Comparison of ENCODE assay signal across 16 cellular contexts in the genomic region with DNA sequence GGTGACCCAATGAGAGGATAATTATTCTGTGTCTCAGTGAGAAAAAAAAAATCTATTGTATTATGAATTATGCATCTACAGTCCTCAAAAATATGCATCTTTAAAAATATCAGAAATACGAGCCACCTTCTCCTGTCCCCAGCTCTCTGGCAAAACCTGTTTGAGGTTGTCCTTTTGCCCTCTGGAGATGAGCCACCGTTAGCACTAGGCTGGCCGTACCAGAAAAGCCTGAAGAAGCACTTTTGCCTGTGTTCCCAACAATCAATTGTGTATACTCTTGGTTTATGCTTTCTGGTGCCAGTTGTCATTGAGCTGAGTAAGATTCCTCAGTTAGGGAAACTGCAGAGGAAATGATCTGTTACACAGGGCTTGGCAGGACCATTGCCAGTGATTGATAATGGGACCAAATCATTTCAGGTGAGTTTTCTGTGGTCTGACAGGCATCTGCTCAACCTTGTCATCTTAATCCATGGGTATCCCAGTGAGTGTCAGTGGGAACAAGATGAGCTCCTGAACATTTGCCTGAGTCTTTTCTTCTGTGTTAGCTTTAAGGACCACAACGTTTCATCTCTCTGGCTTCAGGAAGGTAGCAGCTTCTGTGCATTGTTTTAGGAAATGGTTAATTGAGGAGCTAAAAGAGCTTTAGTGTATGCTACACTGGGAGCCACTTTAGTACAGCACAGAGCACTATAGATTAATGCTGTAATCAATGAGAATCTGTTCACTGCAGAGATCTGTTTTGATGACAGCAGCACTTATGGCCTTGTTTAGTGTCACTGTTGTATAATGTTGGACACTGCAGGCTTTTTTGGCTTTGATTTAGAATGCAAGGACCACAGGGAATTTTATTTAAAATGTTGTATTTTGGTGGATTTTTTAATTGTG.
DNase-seq lines count a peak whose midpoint lies in the region; ATAC-seq, FAIRE-seq and TF ChIP-seq lines count a peak whose summit lies in the region.
"Had no signal": no experiment of that assay in that cellular context is flagged by ENCODE, and none has a peak within 500 bp of the region (broad histone marks: within the 10 kb centered on the region; RNA-seq: fewer than 3 reads in every experiment).

No MANE protein-coding gene starts in this region.

- TF ChIP-seq CTCF in 22Rv1 (IDR thresholded peaks at IDR 0.05): no peak
- TF ChIP-seq CTCF in endothelial cell of umbilical vein (IDR thresholded peaks at IDR 0.05; ENCODE audit: extremely low read depth in 1 of 2, insufficient read depth in 1 of 2, low read depth in 1 of 2, low read length in 2 of 2): no peak
- TF ChIP-seq CTCF in Peyer's patch (IDR thresholded peaks at IDR 0.05): no peak

- POLR2A ChIA-PET in endothelial cell of umbilical vein (lab: Charles Lee): no interaction called here

- no peak overlapping the region for H2AFZ ChIP-seq in endothelial cell of umbilical vein (ENCODE audit: low read depth, low read length)

- dilution Hi-C loops in endothelial cell of umbilical vein (cut with MboI; ENCODE audit: extremely low pct_ligation_motif_present, low sequenced_read_pairs): no loop called here

- no peak for TF ChIP-seq POLR2A in endothelial cell of umbilical vein (IDR thresholded peaks at IDR 0.05; ENCODE audit: low read depth, low read length)
- no peak for TF ChIP-seq POLR2A in Peyer's patch (IDR thresholded peaks at IDR 0.05)

- no peaks in the 10 kb centered on the region for H3K36me3 ChIP-seq in endothelial cell of umbilical vein (ENCODE audit: control insufficient read depth in 2 of 2, extremely low read depth in 1 of 2, insufficient read depth in 2 of 2, low read length in 2 of 2)
- no peaks in the 10 kb centered on the region for H3K36me3 ChIP-seq in Peyer's patch
- H3K36me3 ChIP-seq: thyroid gland had no signal

- H3K79me2 ChIP-seq in endothelial cell of umbilical vein (ENCODE audit: control insufficient read depth, insufficient read depth, low read length): no peaks in the 10 kb centered on the region

- intact Hi-C loops in endothelial cell of umbilical vein (cut with micrococcal nuclease): loop anchor here (5.0 kb wide), 1 partner anchor 324 kb away; no protein-coding TSS in a partner anchor

- ATAC-seq in GM19035 (IDR thresholded peaks at IDR 0.05; ENCODE audit: unreplicated experiment): no peak
- ATAC-seq: naive thymus-derived CD4-positive, alpha-beta T cell had no signal

- in situ Hi-C loops in G401 (cut with HindIII; ENCODE audit: low sequenced_read_pairs): no loop called here

- no peaks in the 10 kb centered on the region for H3K9me1 ChIP-seq in endothelial cell of umbilical vein (replicated peaks; ENCODE audit: control insufficient read depth, extremely low read depth, insufficient read depth, low read length)

- peak; percentile 50 for FAIRE-seq in endothelial cell of umbilical vein (lab: Jason Lieb, UNC)
- FAIRE-seq: H1, islet of Langerhans had no signal

- CTCF ChIA-PET in endothelial cell of umbilical vein (lab: Charles Lee): no interaction called here

- H3K27me3 ChIP-seq in endothelial cell of umbilical vein (ENCODE audit: control insufficient read depth in 2 of 2, insufficient read depth in 2 of 2, low read length in 2 of 2): peaks cover 0 to 3% of the 10 kb centered on the region in 2 experiments
- no peaks in the 10 kb centered on the region for H3K27me3 ChIP-seq in Peyer's patch
- H3K27me3 ChIP-seq: thyroid gland had no signal

- H3K9ac ChIP-seq in endothelial cell of umbilical vein (replicated peaks; ENCODE audit: extremely low read depth, insufficient read depth, low read length): no peak overlapping the region

- H3K4me1 ChIP-seq in endothelial cell of umbilical vein (ENCODE audit: control insufficient read depth, extremely low read depth, insufficient read depth, low read length) (no peaks in the 10 kb centered on the region), Peyer's patch (no peaks in the 10 kb centered on the region)
- H3K4me1 ChIP-seq: thyroid gland had no signal

- no peaks in the 10 kb centered on the region for H4K20me1 ChIP-seq in endothelial cell of umbilical vein (replicated peaks; ENCODE audit: control insufficient read depth, extremely low read depth, insufficient read depth, low read length)

- H3K4me2 ChIP-seq in endothelial cell of umbilical vein (ENCODE audit: insufficient read depth, low read length): no peak overlapping the region

- H3K9me3 ChIP-seq in endothelial cell of umbilical vein (replicated peaks; ENCODE audit: control insufficient read depth, insufficient read depth, low read length) (no peaks in the 10 kb centered on the region), Peyer's patch (no peaks in the 10 kb centered on the region)
- H3K9me3 ChIP-seq: thyroid gland had no signal

- BruUV-seq in endothelial cell of umbilical vein (replicated peaks; lab: Mats Ljungman, UMichigan): no TSS peak

- H3K27ac ChIP-seq in 22Rv1 (peak overlapping the region; percentile 74), endothelial cell of umbilical vein (ENCODE audit: insufficient read depth, low read depth, low read length) (no peak overlapping the region), Peyer's patch (no peak overlapping the region)
- H3K27ac ChIP-seq: thyroid gland had no signal

- DNase-seq in G401 (ENCODE audit: low spot score) (peak; percentile 78), endothelial cell of umbilical vein (ENCODE audit: low read depth, low spot score) (no peak), mucosa of gallbladder (ENCODE audit: low spot score) (peak; percentile 82), GF-D8 (lab: John Stamatoyannopoulos, UW) (no peak), Peyer's patch (no peak), NAMALWA (ENCODE audit: low spot score) (no peak)
- DNase-seq: activated CD4-positive, alpha-beta T cell treated with anti-CD3 and anti-CD28 coated beads, Interleukin-2, amount 50 U/mL, for 1 hour; naive thymus-derived CD4-positive, alpha-beta T cell; NCI-H2029 treated with DMSO at 0.1 percent for 48 hours; posterior cingulate gyrus; stimulated activated naive CD4-positive, alpha-beta T cell had no signal

- H3K4me3 ChIP-seq in endothelial cell of umbilical vein (replicated peaks in 1 of 3; ENCODE audit: insufficient read depth in 1 of 3, low read depth in 1 of 3, low read length in 3 of 3) (no peak overlapping the region), Peyer's patch (no peak overlapping the region)
- H3K4me3 ChIP-seq: thyroid gland had no signal

TF ChIP-seq in endothelial cell of umbilical vein, 7 proteins besides CTCF, POLR2A, EP300 and RAD21:
- TF ChIP-seq MYC (IDR thresholded peaks at IDR 0.05; ENCODE audit: low read depth, low read length) (no peak), JUN (IDR thresholded peaks at IDR 0.05; ENCODE audit: borderline replicate concordance, insufficient read depth, insufficient read length, low read depth) (no peak), MAX (IDR thresholded peaks at IDR 0.05; ENCODE audit: insufficient read depth, insufficient read length) (no peak), GATA2 (IDR thresholded peaks at IDR 0.05; ENCODE audit: insufficient read depth, insufficient read length, low read depth, low read length) (no peak), FOS (IDR thresholded peaks at IDR 0.05; ENCODE audit: borderline replicate concordance, insufficient read depth, low read length) (no peak), EZH2 (IDR thresholded peaks at IDR 0.05; ENCODE audit: borderline replicate concordance, low read depth, low read length, severe bottlenecking) (no peak), POLR2AphosphoS5 (IDR thresholded peaks at IDR 0.05; ENCODE audit: insufficient read depth, low read depth, low read length) (no peak)
TF ChIP-seq in endothelial cell of umbilical vein: peak in this region for 0.

Comparison
In these comparisons a context has a peak if more than half of its experiments do, and no peak if none do; other contexts are left out.
1. DNase-seq: peak in G401 (single experiment) and mucosa of gallbladder (single experiment); none in endothelial cell of umbilical vein (single experiment), GF-D8 (single experiment), Peyer's patch (0 of 3) and NAMALWA (single experiment).